ENCODE assay signal across 1 cellular context in the genomic region with DNA sequence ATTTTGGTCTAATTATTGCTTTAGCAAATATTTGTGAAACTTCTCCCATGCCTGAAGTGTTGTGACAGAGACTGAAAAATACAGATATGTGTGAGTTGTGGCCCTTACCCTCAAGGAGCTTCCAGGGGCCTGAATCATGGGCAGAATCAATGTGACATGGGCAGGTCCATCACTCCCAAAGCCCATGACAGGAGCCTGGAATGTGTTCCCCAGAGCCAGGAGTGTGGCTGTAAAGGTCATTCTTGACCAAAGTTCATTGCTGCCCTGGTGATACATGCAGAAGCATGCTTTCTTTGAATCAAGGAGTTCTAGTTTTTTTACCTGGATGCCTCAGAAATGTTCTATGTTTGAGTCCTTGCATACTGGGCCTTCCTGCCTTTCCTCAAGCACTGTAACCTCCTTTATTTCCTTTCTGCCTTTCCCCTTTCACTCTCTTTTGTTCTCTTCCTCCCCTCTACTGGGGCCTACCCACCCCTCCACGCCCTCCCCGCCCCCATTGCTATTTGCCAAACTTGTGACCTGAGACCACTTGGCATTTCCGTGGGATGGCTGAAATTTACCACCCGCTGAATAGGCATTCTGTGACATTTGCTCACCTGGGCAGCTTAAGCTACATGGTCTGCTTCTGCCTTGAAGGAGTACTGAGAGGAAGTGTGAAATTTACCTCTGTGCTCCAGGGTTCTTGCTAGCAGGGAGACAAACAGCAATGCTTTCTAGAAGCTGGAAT.
TF ChIP-seq lines count a peak whose summit lies in the region.

No MANE protein-coding gene starts in this region.

TF ChIP-seq in IMR-90, 13 proteins besides CTCF, POLR2A, EP300 and RAD21 (continued from another document):
- TF ChIP-seq BHLHE40 (IDR thresholded peaks at IDR 0.05; ENCODE audit: low read depth, low read length) (no peak), RCOR1 (IDR thresholded peaks at IDR 0.05; ENCODE audit: insufficient replicate concordance, low read length) (no peak), MAZ (IDR thresholded peaks at IDR 0.05; ENCODE audit: borderline replicate concordance, low read depth, low read length) (no peak), USF2 (IDR thresholded peaks at IDR 0.05; ENCODE audit: low read depth, low read length) (no peak)
TF ChIP-seq in IMR-90: peak in this region for 0.
